In the genomic region with DNA sequence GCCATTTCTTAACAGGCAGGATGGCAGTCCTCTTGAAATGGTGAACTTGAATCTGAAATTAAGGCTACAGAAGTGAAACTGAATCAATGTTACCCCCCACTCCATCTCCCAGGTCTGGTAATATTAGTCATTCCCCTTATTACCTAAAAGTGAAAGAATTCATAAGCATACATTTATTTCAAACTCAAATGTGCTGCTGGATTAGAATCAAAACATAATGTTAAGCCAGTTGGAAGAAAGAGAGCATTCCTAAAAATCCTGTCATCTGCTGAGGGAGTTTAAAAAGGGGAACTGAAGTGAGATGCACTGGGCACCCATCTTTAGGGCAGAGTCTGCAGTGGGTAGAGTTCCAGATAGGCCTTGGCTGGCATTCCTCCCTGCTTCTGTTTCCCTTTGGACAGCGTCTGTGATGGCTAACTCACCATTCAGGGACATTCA, we compare ENCODE assay signal across 8 cellular contexts. TPM values are rescaled to one million over a fixed set of nuclear protein-coding genes. Genes with fewer than 3 reads are reported as not detected.
A peak's percentile ranks its signal among the peaks of the same experiment; 100 is the strongest.
DNase-seq lines count a peak whose midpoint lies in the region; ATAC-seq and TF ChIP-seq lines count a peak whose summit lies in the region.

No MANE protein-coding gene starts in this region.

- peaks cover 3% of the 10 kb centered on the region for H3K79me2 ChIP-seq in mesendoderm (ENCODE audit: control insufficient read depth, insufficient read depth, low read length)

- H3K27ac ChIP-seq in gastroesophageal sphincter (peak overlapping the region; percentile 43 to 75 (median 66)), temporal lobe (ENCODE audit: low read depth, low read length) (peak overlapping the region; percentile 13), mesendoderm (ENCODE audit: low read depth, low read length) (no peak overlapping the region)

- no peak overlapping the region for H2BK5ac ChIP-seq in mesendoderm (ENCODE audit: low read length)

- H2AK5ac ChIP-seq in mesendoderm (ENCODE audit: low read length) = no peak overlapping the region

- no peak overlapping the region for H3K4me2 ChIP-seq in mesendoderm (ENCODE audit: low read length)

- peaks cover 10% of the 10 kb centered on the region for H3K79me1 ChIP-seq in mesendoderm (ENCODE audit: low read length)

- no peak for DNase-seq in activated CD4-positive, CD25-positive, alpha-beta regulatory T cell (lab: John Stamatoyannopoulos, UW)
- DNase-seq in T-cell (no peak), mesendoderm (no peak), NCI-H524 treated with DMSO at 0.1 percent for 48 hours (lab: John Stamatoyannopoulos, UW) (no peak)
- DNase-seq in activated effector memory CD4-positive, alpha-beta T cell treated with anti-CD3 and anti-CD28 coated beads, Interleukin-2, amount 50 U/mL, for 16 hours = no peak

- peaks cover 16% of the 10 kb centered on the region for H3K36me3 Mint-ChIP-seq in T-cell

- no peak overlapping the region for H2BK120ac ChIP-seq in mesendoderm (ENCODE audit: low read depth, low read length)

- H3K4me1 ChIP-seq in gastroesophageal sphincter (peaks cover 15 to 66% (median 27%) of the 10 kb centered on the region in 3 donors), mesendoderm (ENCODE audit: control insufficient read depth, low read depth, low read length) (peaks cover 9% of the 10 kb centered on the region)

- no peak overlapping the region for H3K4ac ChIP-seq in mesendoderm (ENCODE audit: low read depth, low read length)

- H2BK15ac ChIP-seq in mesendoderm (replicated peaks; ENCODE audit: low read depth) = no peak overlapping the region

- H4K8ac ChIP-seq in mesendoderm (ENCODE audit: low read depth, low read length) = no peak overlapping the region

- peak overlapping the region; percentile 97 to 98 for H3K27ac Mint-ChIP-seq in T-cell

- H3K36me3 ChIP-seq in gastroesophageal sphincter (no peaks in the 10 kb centered on the region), mesendoderm (ENCODE audit: control insufficient read depth, insufficient read depth, low read length) (no peaks in the 10 kb centered on the region)

- no peak overlapping the region for H4K5ac ChIP-seq in mesendoderm (ENCODE audit: low read length)

- WGBS in gastroesophageal sphincter (ENCODE audit: low coverage in 1 of 2), 2 donors = 0 to 13% methylated on average over 1 of the region's 1 CpG
- WGBS in mesendoderm (ENCODE audit: extremely low coverage, insufficient coverage, low lambda C conversion rate) = no CpG with 5 or more reads among the region's 1 CpG

- peaks cover 91 to 95% (median 94%) of the 10 kb centered on the region in 3 donors for H3K4me1 Mint-ChIP-seq in T-cell

- H3K9ac ChIP-seq in mesendoderm (ENCODE audit: low read length) = no peak overlapping the region

- H3K18ac ChIP-seq in mesendoderm (ENCODE audit: low read length) = no peak overlapping the region

- ATAC-seq in activated CD4-positive, CD25-positive, alpha-beta regulatory T cell treated with anti-CD3 and anti-CD28 coated beads, Interleukin-2, amount 50 U/mL, for 24 hours = peak; percentile 72 to 84
- ATAC-seq in T-cell (replicated peaks in 1 of 4) (no peak), gastroesophageal sphincter (no peak)

- H3K9me3 ChIP-seq in gastroesophageal sphincter = no peaks in the 10 kb centered on the region

- H3K56ac ChIP-seq in mesendoderm (ENCODE audit: low read length) = no peak overlapping the region

- no peak for TF ChIP-seq POLR2A in gastroesophageal sphincter (IDR thresholded peaks at IDR 0.05)

- H3K4me3 ChIP-seq in gastroesophageal sphincter = no peak overlapping the region
- no peak overlapping the region for H3K4me3 ChIP-seq in mesendoderm (ENCODE audit: low read length)

- no peaks in the 10 kb centered on the region for H3K9me3 Mint-ChIP-seq in T-cell

- CTCF ChIA-PET in T-cell (lab: Charles Lee) = interaction anchor here (0.5 to 1.6 kb wide), 6 partner anchors 25 to 114 kb away, joined by 3 to 7 read pairs (median 4); no protein-coding TSS in a partner anchor

- H3K23ac ChIP-seq in mesendoderm (ENCODE audit: low read length) = no peak overlapping the region

- H3K27me3 Mint-ChIP-seq in T-cell = no peaks in the 10 kb centered on the region

- H3K4me3 Mint-ChIP-seq in T-cell = peak overlapping the region in 2 of 3 donors; percentile 64 to 68

- TF ChIP-seq CTCF in gastroesophageal sphincter (IDR thresholded peaks at IDR 0.05) = no peak

- POLR2A ChIA-PET in T-cell (lab: Charles Lee) = no interaction called here

- H3K27me3 ChIP-seq in gastroesophageal sphincter = no peaks in the 10 kb centered on the region
- H3K27me3 ChIP-seq in mesendoderm (ENCODE audit: insufficient read depth, low read length, poor library complexity) = no peaks in the 10 kb centered on the region

- no peak for TF ChIP-seq EP300 in gastroesophageal sphincter (IDR thresholded peaks at IDR 0.05)

RNA-seq across cellular contexts. Expression of gene KIAA0319L, which starts 17.4 kb away (rescaled TPM):
- 10 to 100 TPM; 60.8 to 73.7 (median 63.7) TPM for total RNA-seq in T-cell
- total RNA-seq in gastroesophageal sphincter = 10 to 100 TPM; 26.3 to 44.8 (median 38.9) TPM
- total RNA-seq in temporal lobe = 34.2 TPM
- 15.1 TPM for polyA plus RNA-seq in mesendoderm (2013, experiment 1 of 2)
- 16.4 TPM for polyA plus RNA-seq in mesendoderm (2013, experiment 2 of 2)

RNA-seq across cellular contexts. Expression of gene NCDN, which starts 17.8 kb away (rescaled TPM):
- 10 to 100 TPM; 19.8 to 34.0 (median 31.4) TPM for total RNA-seq in T-cell
- 10 to 100 TPM; 16.6 to 41.2 (median 24.3) TPM for total RNA-seq in gastroesophageal sphincter
- 80.6 TPM for total RNA-seq in temporal lobe
- 27.8 TPM for polyA plus RNA-seq in mesendoderm (2013, experiment 1 of 2)
- 28.0 TPM for polyA plus RNA-seq in mesendoderm (2013, experiment 2 of 2)

RNA-seq across cellular contexts. Expression of gene TFAP2E, which starts 33.3 kb away (rescaled TPM):
- total RNA-seq in T-cell (1 to 10 TPM; 2.8 to 4.6 (median 3.1) TPM), gastroesophageal sphincter (under 1 TPM in 1 of 4 donors, not detected in 3; 0.27 TPM), temporal lobe (0.74 TPM)
- polyA plus RNA-seq in mesendoderm (2013, experiment 1 of 2) = 0.20 TPM
- polyA plus RNA-seq in mesendoderm (2013, experiment 2 of 2) = 0.14 TPM

Comparison
In these comparisons a context has a peak if more than half of its experiments do, and no peak if none do; other contexts are left out.
1. ATAC-seq: peak in activated CD4-positive, CD25-positive, alpha-beta regulatory T cell treated with anti-CD3 and anti-CD28 coated beads, Interleukin-2, amount 50 U/mL, for 24 hours (2 of 2); none in T-cell (0 of 4) and gastroesophageal sphincter (single experiment).